Comparison of ENCODE assay signal across 29 cellular contexts in the genomic region with DNA sequence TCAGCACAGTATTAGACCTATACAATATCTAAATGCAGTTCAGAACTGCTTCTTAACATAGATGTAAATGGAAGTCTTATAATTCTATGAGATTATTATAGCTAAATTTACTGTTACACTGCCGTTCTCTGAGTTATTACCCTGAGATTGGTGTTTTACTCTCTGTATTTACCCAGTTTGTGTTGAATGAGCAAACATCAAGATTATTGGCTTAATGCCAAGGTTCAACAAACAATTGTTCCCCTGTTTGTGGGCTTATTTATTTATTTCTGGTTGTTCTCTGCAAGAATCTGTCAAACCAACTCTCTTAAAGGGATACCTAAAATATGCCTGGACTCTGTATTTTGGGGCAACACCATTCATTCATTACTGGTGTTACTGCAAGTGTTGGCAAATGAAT. TPM values are rescaled to one million over a fixed set of nuclear protein-coding genes. Genes with fewer than 3 reads are reported as not detected.
A peak's percentile ranks its signal among the peaks of the same experiment; 100 is the strongest.
DNase-seq lines count a peak whose midpoint lies in the region; ATAC-seq and TF ChIP-seq lines count a peak whose summit lies in the region.
"Had no signal": no experiment of that assay in that cellular context is flagged by ENCODE, and none has a peak within 500 bp of the region (broad histone marks: within the 10 kb centered on the region; RNA-seq: fewer than 3 reads in every experiment).

No MANE protein-coding gene starts in this region.

- H3K27me3 Mint-ChIP-seq in progenitor cell of endocrine pancreas, result peaks cover 10% of the 10 kb centered on the region
- H3K27me3 Mint-ChIP-seq in activated T-helper 1 cell treated with anti-CD3 and anti-CD28 coated beads, Interleukin-12 subunit alpha, Interleukin-12 subunit beta, Interleukin-2, Interleukin-4 antibody, amounts not matched to agents 30 ng/mL and 10 ng/mL and 1 ng/mL, durations not matched to agents 14 hours and 24 hours and 36 hours (ENCODE audit: insufficient read depth), result peaks cover 32% of the 10 kb centered on the region

- no peaks in the 10 kb centered on the region for H3K36me3 Mint-ChIP-seq in progenitor cell of endocrine pancreas (ENCODE audit: insufficient read depth)
- H3K36me3 Mint-ChIP-seq in activated T-helper 1 cell treated with anti-CD3 and anti-CD28 coated beads, Interleukin-12 subunit alpha, Interleukin-12 subunit beta, Interleukin-2, Interleukin-4 antibody, amounts not matched to agents 30 ng/mL and 10 ng/mL and 1 ng/mL, durations not matched to agents 14 hours and 24 hours and 36 hours (ENCODE audit: low read depth), result no peaks in the 10 kb centered on the region
- H3K36me3 Mint-ChIP-seq: T-cell had no signal

- H3K4me3 ChIP-seq in HEK293 (ENCODE audit: low read depth, low read length), result no peak overlapping the region
- H3K4me3 ChIP-seq: GM23338, upper lobe of left lung had no signal

- peak; percentile 82 for DNase-seq in NCI-H748 (lab: John Stamatoyannopoulos, UW; ENCODE audit: unreplicated experiment)
- DNase-seq in foreskin melanocyte, result peak; percentile 82
- no peak for DNase-seq in progenitor cell of endocrine pancreas (ENCODE audit: low spot score, unreplicated experiment)
- DNase-seq in activated T-helper 1 cell treated with anti-CD3 and anti-CD28 coated beads, Interleukin-12 subunit alpha, Interleukin-12 subunit beta, Interleukin-2, Interleukin-4 antibody, amounts not matched to agents 30 ng/mL and 10 ng/mL and 1 ng/mL, durations not matched to agents 14 hours and 24 hours and 36 hours (ENCODE audit: low spot score), result no peak
- no peak for DNase-seq in DMS 273 treated with DMSO at 0.1 percent for 48 hours (lab: John Stamatoyannopoulos, UW)
- DNase-seq: activated CD4-positive, alpha-beta T cell treated with anti-CD3 and anti-CD28 coated beads, Interleukin-2, amount 10 ng/mL, durations not matched to agents 7 days and 5 days; activated CD8-positive, alpha-beta memory T cell treated with anti-CD3 and anti-CD28 coated beads, Interleukin-2, amount 50 U/mL, for 4 hours; CD4-positive, alpha-beta T cell; dermis blood vessel endothelial cell; DMS79; IMR-90; left cardiac atrium; mesendoderm; MM.1S; NCI-H1694 treated with DMSO at 0.1 percent for 48 hours; NCI-H524 treated with DMSO at 0.1 percent for 48 hours; Right ventricle myocardium superior; small intestine; stimulated activated CD4-positive, alpha-beta T cell treated with anti-CD3 and anti-CD28 coated beads, Interleukin-2, amount 100 ng/mL, for 48 hours; stimulated activated naive CD8-positive, alpha-beta T cell treated with anti-CD3 and anti-CD28 coated beads, Interleukin-15, amount 100 ng/mL, for 72 hours; T-cell; upper lobe of left lung had no signal

- POLR2A ChIA-PET in HEK293 (lab: Yijun Ruan, JAX), result no interaction called here

- peaks cover 9% of the 10 kb centered on the region; the same call in 1 of the 2 replicates for H3K4me1 ChIP-seq in HEK293 (ENCODE audit: control insufficient read depth, insufficient read depth, low read length)

- H3K4me1 Mint-ChIP-seq in progenitor cell of endocrine pancreas (ENCODE audit: low read depth), result peaks cover 35% of the 10 kb centered on the region
- no peaks in the 10 kb centered on the region for H3K4me1 Mint-ChIP-seq in activated T-helper 1 cell treated with anti-CD3 and anti-CD28 coated beads, Interleukin-12 subunit alpha, Interleukin-12 subunit beta, Interleukin-2, Interleukin-4 antibody, amounts not matched to agents 30 ng/mL and 10 ng/mL and 1 ng/mL, durations not matched to agents 14 hours and 24 hours and 36 hours (ENCODE audit: low read depth)
- H3K4me1 Mint-ChIP-seq: activated CD4-positive, alpha-beta T cell treated with anti-CD3 and anti-CD28 coated beads, Interleukin-2, amount 10 ng/mL, durations not matched to agents 7 days and 5 days had no signal

- CTCF ChIA-PET in HEK293 (lab: Yijun Ruan, JAX), result interaction anchor here (0.5 to 5.5 kb wide), 4 partner anchors 11 to 1244 kb away, joined by 3 to 44 read pairs (median 4); no protein-coding TSS in a partner anchor

- H3K36me3 ChIP-seq in HEK293 (ENCODE audit: control insufficient read depth in 2 of 2, insufficient read depth in 1 of 2, low read length in 2 of 2), result no peaks in the 10 kb centered on the region
- H3K36me3 ChIP-seq: upper lobe of left lung had no signal

- TF ChIP-seq CTCF in HEK293 (tag by site-specific recombination; IDR thresholded peaks at IDR 0.05) (no peak), progenitor cell of endocrine pancreas (IDR thresholded peaks at IDR 0.05; ENCODE audit: unreplicated experiment) (no peak)

- intact Hi-C loops in activated T-helper 1 cell treated with anti-CD3 and anti-CD28 coated beads, Interleukin-12 subunit alpha, Interleukin-12 subunit beta, Interleukin-2, Interleukin-4 antibody, amounts not matched to agents 30 ng/mL and 10 ng/mL and 1 ng/mL, durations not matched to agents 14 hours and 24 hours and 36 hours (cut with micrococcal nuclease), result no loop called here

- no peak overlapping the region for H3K4me3 Mint-ChIP-seq in progenitor cell of endocrine pancreas (ENCODE audit: low read depth)
- no peak overlapping the region for H3K4me3 Mint-ChIP-seq in activated T-helper 1 cell treated with anti-CD3 and anti-CD28 coated beads, Interleukin-12 subunit alpha, Interleukin-12 subunit beta, Interleukin-2, Interleukin-4 antibody, amounts not matched to agents 30 ng/mL and 10 ng/mL and 1 ng/mL, durations not matched to agents 14 hours and 24 hours and 36 hours
- H3K4me3 Mint-ChIP-seq: activated CD4-positive, alpha-beta T cell treated with anti-CD3 and anti-CD28 coated beads, Interleukin-2, amount 10 ng/mL, durations not matched to agents 7 days and 5 days; CD4-positive, alpha-beta T cell; GM23338; nephron; stimulated activated naive CD8-positive, alpha-beta T cell treated with anti-CD3 and anti-CD28 coated beads, Interleukin-15, amount 100 ng/mL, for 72 hours; T-cell had no signal

- no peak overlapping the region for H3K27ac ChIP-seq in HEK293 (ENCODE audit: extremely low read depth, low read depth, low read length)
- H3K27ac ChIP-seq: upper lobe of left lung had no signal

- no peaks in the 10 kb centered on the region for H3K9me3 ChIP-seq in HEK293 (ENCODE audit: control insufficient read depth, insufficient read depth, low read depth, low read length)
- H3K9me3 ChIP-seq: upper lobe of left lung had no signal

- ATAC-seq in GM18873 (IDR thresholded peaks at IDR 0.05; ENCODE audit: low FRiP score, unreplicated experiment) (no peak), esophagus mucosa (no peak)
- ATAC-seq: stimulated activated naive CD8-positive, alpha-beta T cell treated with anti-CD3 and anti-CD28 coated beads, Interleukin-15, amount 100 ng/mL, for 72 hours; T-cell had no signal

- no peaks in the 10 kb centered on the region for H3K9me3 Mint-ChIP-seq in progenitor cell of endocrine pancreas (ENCODE audit: low read depth)
- no peaks in the 10 kb centered on the region for H3K9me3 Mint-ChIP-seq in activated T-helper 1 cell treated with anti-CD3 and anti-CD28 coated beads, Interleukin-12 subunit alpha, Interleukin-12 subunit beta, Interleukin-2, Interleukin-4 antibody, amounts not matched to agents 30 ng/mL and 10 ng/mL and 1 ng/mL, durations not matched to agents 14 hours and 24 hours and 36 hours
- H3K9me3 Mint-ChIP-seq: activated CD4-positive, alpha-beta T cell treated with anti-CD3 and anti-CD28 coated beads, Interleukin-2, amount 10 ng/mL, durations not matched to agents 7 days and 5 days; CD4-positive, alpha-beta T cell; GM23338; stimulated activated naive CD8-positive, alpha-beta T cell treated with anti-CD3 and anti-CD28 coated beads, Interleukin-15, amount 100 ng/mL, for 72 hours; T-cell had no signal

- H3K27ac Mint-ChIP-seq in progenitor cell of endocrine pancreas, result peak overlapping the region; percentile 88
- no peak overlapping the region for H3K27ac Mint-ChIP-seq in activated T-helper 1 cell treated with anti-CD3 and anti-CD28 coated beads, Interleukin-12 subunit alpha, Interleukin-12 subunit beta, Interleukin-2, Interleukin-4 antibody, amounts not matched to agents 30 ng/mL and 10 ng/mL and 1 ng/mL, durations not matched to agents 14 hours and 24 hours and 36 hours
- H3K27ac Mint-ChIP-seq: activated CD4-positive, alpha-beta T cell treated with anti-CD3 and anti-CD28 coated beads, Interleukin-2, amount 10 ng/mL, durations not matched to agents 7 days and 5 days; CD4-positive, alpha-beta T cell; GM23338; stimulated activated naive CD8-positive, alpha-beta T cell treated with anti-CD3 and anti-CD28 coated beads, Interleukin-15, amount 100 ng/mL, for 72 hours; T-cell had no signal

TF ChIP-seq in HEK293, 187 proteins besides CTCF, POLR2A, EP300 and RAD21:
- TF ChIP-seq ZNF157 (tag by site-specific recombination; IDR thresholded peaks at IDR 0.05) (no peak), ZNF223 (tag by site-specific recombination; IDR thresholded peaks at IDR 0.05) (no peak), ZNF433 (tag by site-specific recombination; IDR thresholded peaks at IDR 0.05; ENCODE audit: low read depth) (no peak), ZNF561 (tag by site-specific recombination; IDR thresholded peaks at IDR 0.05; ENCODE audit: borderline replicate concordance) (no peak), ZNF555 (tag by site-specific recombination; conservative IDR thresholded peaks at IDR 0.05) (no peak)
- TF ChIP-seq, protein P1, sequence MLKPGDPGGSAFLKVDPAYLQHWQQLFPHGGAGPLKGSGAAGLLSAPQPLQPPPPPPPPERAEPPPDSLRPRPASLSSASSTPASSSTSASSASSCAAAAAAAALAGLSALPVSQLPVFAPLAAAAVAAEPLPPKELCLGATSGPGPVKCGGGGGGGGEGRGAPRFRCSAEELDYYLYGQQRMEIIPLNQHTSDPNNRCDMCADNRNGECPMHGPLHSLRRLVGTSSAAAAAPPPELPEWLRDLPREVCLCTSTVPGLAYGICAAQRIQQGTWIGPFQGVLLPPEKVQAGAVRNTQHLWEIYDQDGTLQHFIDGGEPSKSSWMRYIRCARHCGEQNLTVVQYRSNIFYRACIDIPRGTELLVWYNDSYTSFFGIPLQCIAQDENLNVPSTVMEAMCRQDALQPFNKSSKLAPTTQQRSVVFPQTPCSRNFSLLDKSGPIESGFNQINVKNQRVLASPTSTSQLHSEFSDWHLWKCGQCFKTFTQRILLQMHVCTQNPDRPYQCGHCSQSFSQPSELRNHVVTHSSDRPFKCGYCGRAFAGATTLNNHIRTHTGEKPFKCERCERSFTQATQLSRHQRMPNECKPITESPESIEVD (tag by site-specific recombination; IDR thresholded peaks at IDR 0.05), result peak; percentile 48

RNA-seq across cellular contexts. Expression of a gene that starts 5.2 kb away (rescaled TPM):
- total RNA-seq in progenitor cell of endocrine pancreas (0.13 and 0.22 TPM in 2 replicates), esophagus mucosa (not detected)
- not detected in 2 replicates for total RNA-seq in activated T-helper 1 cell treated with anti-CD3 and anti-CD28 coated beads, Interleukin-12 subunit alpha, Interleukin-12 subunit beta, Interleukin-2, Interleukin-4 antibody, amounts not matched to agents 30 ng/mL and 10 ng/mL and 1 ng/mL, durations not matched to agents 14 hours and 24 hours and 36 hours
- total RNA-seq: activated CD4-positive, alpha-beta T cell treated with anti-CD3 and anti-CD28 coated beads, Interleukin-2, amount 10 ng/mL, durations not matched to agents 7 days and 5 days; CD4-positive, alpha-beta T cell; dermis blood vessel endothelial cell; epithelial cell of proximal tubule; IMR-90; left cardiac atrium; posterior vena cava; Right ventricle myocardium superior; T-cell had no signal

Comparison
In these comparisons a context has a peak if more than half of its experiments do, and no peak if none do; other contexts are left out.
1. DNase-seq: peak in NCI-H748 (single experiment) and foreskin melanocyte (single experiment); none in progenitor cell of endocrine pancreas (single experiment), activated T-helper 1 cell treated with anti-CD3 and anti-CD28 coated beads, Interleukin-12 subunit alpha, Interleukin-12 subunit beta, Interleukin-2, Interleukin-4 antibody, amounts not matched to agents 30 ng/mL and 10 ng/mL and 1 ng/mL, durations not matched to agents 14 hours and 24 hours and 36 hours (single experiment) and DMS 273 treated with DMSO at 0.1 percent for 48 hours (single experiment).